Comparison of ENCODE assay signal across 8 cellular contexts in genomic region chr6:4055420-4056041, GRCh38. TPM values are rescaled to one million over a fixed set of nuclear protein-coding genes. Genes with fewer than 3 reads are reported as not detected.
DNase-seq lines count a peak whose midpoint lies in the region; TF ChIP-seq lines count a peak whose summit lies in the region.

No MANE protein-coding gene starts in this region.

- peaks cover 78% of the 10 kb centered on the region for H3K36me3 ChIP-seq in CD4-positive, alpha-beta memory T cell (ENCODE audit: insufficient read depth, low read length)
- H3K36me3 ChIP-seq in adipocyte (ENCODE audit: control insufficient read depth, insufficient read depth, low read length, severe bottlenecking) (peaks cover 92% of the 10 kb centered on the region), sigmoid colon (peaks cover 14 to 99% (median 73%) of the 10 kb centered on the region in 4 donors)

- H3K27ac Mint-ChIP-seq in CD4-positive, alpha-beta memory T cell = peak overlapping the region in 4 of 7 donors; percentile 34 to 70 (median 60)
- peak overlapping the region; percentile 49 for H3K27ac Mint-ChIP-seq in type B pancreatic cell

- H3K27me3 ChIP-seq in CD4-positive, alpha-beta memory T cell (ENCODE audit: insufficient read depth, low read length) = no peaks in the 10 kb centered on the region
- no peaks in the 10 kb centered on the region for H3K27me3 ChIP-seq in adipocyte (replicated peaks; ENCODE audit: control insufficient read depth, insufficient read depth, low read length)
- H3K27me3 ChIP-seq in sigmoid colon = no peaks in the 10 kb centered on the region

- peaks cover 8 to 15% (median 11%) of the 10 kb centered on the region in 4 donors for H3K4me1 Mint-ChIP-seq in CD4-positive, alpha-beta memory T cell
- H3K4me1 Mint-ChIP-seq in type B pancreatic cell (ENCODE audit: unreplicated experiment) = no peaks in the 10 kb centered on the region

- peaks cover 41 to 85% of the 10 kb centered on the region in 2 donors for H3K36me3 Mint-ChIP-seq in CD4-positive, alpha-beta memory T cell
- H3K36me3 Mint-ChIP-seq in type B pancreatic cell = peaks cover 24% of the 10 kb centered on the region

- no peaks in the 10 kb centered on the region for H3K9me3 Mint-ChIP-seq in CD4-positive, alpha-beta memory T cell
- H3K9me3 Mint-ChIP-seq in type B pancreatic cell = no peaks in the 10 kb centered on the region

- no peaks in the 10 kb centered on the region for H3K4me1 ChIP-seq in CD4-positive, alpha-beta memory T cell (ENCODE audit: insufficient read depth, low read length)
- peaks cover 31% of the 10 kb centered on the region for H3K4me1 ChIP-seq in adipocyte (ENCODE audit: control insufficient read depth, insufficient read depth, low read length)
- peaks cover 0 to 5% (median 0%) of the 10 kb centered on the region in 4 donors for H3K4me1 ChIP-seq in sigmoid colon

- no peak overlapping the region for H3K4me3 ChIP-seq in CD4-positive, alpha-beta memory T cell (ENCODE audit: low read length in 2 of 2)
- H3K4me3 ChIP-seq in adipocyte (ENCODE audit: low read length) = no peak overlapping the region
- H3K4me3 ChIP-seq in sigmoid colon = no peak overlapping the region

- 61 to 71% methylated on average over 2 of the region's 2 CpGs for WGBS in sigmoid colon, 2 donors

- POLR2A ChIA-PET in CD4-positive, alpha-beta memory T cell (lab: Charles Lee; ENCODE audit: partially characterized antibody) = no interaction called here

- peak; percentile 62 for TF ChIP-seq CTCF in type B pancreatic cell (conservative IDR thresholded peaks at IDR 0.05)
- TF ChIP-seq CTCF in sigmoid colon (IDR thresholded peaks at IDR 0.05) = no peak

- H3K4me3 Mint-ChIP-seq in CD4-positive, alpha-beta memory T cell = no peak overlapping the region
- no peak overlapping the region for H3K4me3 Mint-ChIP-seq in type B pancreatic cell

- H3K9ac ChIP-seq in adipocyte (ENCODE audit: low read length) = peak overlapping the region; percentile 44

- no peak for TF ChIP-seq POLR2A in sigmoid colon (IDR thresholded peaks at IDR 0.05)

- H3K27me3 Mint-ChIP-seq in CD4-positive, alpha-beta memory T cell = no peaks in the 10 kb centered on the region
- H3K27me3 Mint-ChIP-seq in type B pancreatic cell = no peaks in the 10 kb centered on the region

- CTCF ChIA-PET in CD4-positive, alpha-beta memory T cell (lab: Charles Lee; ENCODE audit: partially characterized antibody) = interaction anchor here (1.0 to 6.1 kb wide), 5 partner anchors 9 to 99 kb away, joined by 3 to 31 read pairs (median 5); a partner anchor contains a TSS

- no peak overlapping the region for H3K27ac ChIP-seq in CD4-positive, alpha-beta memory T cell (ENCODE audit: low read depth, low read length)
- H3K27ac ChIP-seq in sigmoid colon = no peak overlapping the region

- intact Hi-C loops in CD4-positive, alpha-beta memory T cell (cut with micrococcal nuclease) = loop anchor here (2.0 to 5.0 kb wide), 2 partner anchors 82 to 101 kb away; partner anchors contain the start of gene ECI2
- intact Hi-C loops in sigmoid colon (cut with DNase I) = loop anchor here (5.0 kb wide), 1 partner anchor 102 kb away; no protein-coding TSS in a partner anchor

- no peak for TF ChIP-seq EP300 in sigmoid colon (IDR thresholded peaks at IDR 0.05)

- no peaks in the 10 kb centered on the region for H3K9me3 ChIP-seq in CD4-positive, alpha-beta memory T cell (ENCODE audit: control insufficient read depth in 1 of 2, low read length in 2 of 2)
- H3K9me3 ChIP-seq in adipocyte (ENCODE audit: control insufficient read depth, low read length) = no peaks in the 10 kb centered on the region
- H3K9me3 ChIP-seq in sigmoid colon = no peaks in the 10 kb centered on the region

- DNase-seq in CD4-positive, alpha-beta memory T cell = peak in 1 of 5 donors; percentile 2
- DNase-seq in HT1080 (ENCODE audit: low read depth) (peak; percentile 83), adipocyte (ENCODE audit: low read depth) (peak; percentile 86), inferior parietal cortex (ENCODE audit: extremely low spot score) (peak; percentile 54), type B pancreatic cell (ENCODE audit: extremely low spot score, unreplicated experiment) (no peak), KG1 (lab: John Stamatoyannopoulos, UW) (no peak), NCI-H1092 (lab: John Stamatoyannopoulos, UW) (no peak), sigmoid colon (no peak)

RNA-seq across cellular contexts. Expression of gene FAM217A, which starts 23.4 kb away (rescaled TPM):
- not detected for total RNA-seq in CD4-positive, alpha-beta memory T cell
- polyA plus RNA-seq in CD4-positive, alpha-beta memory T cell = not detected
- not detected in 2 replicates for total RNA-seq in HT1080 (2014; rRNA removed; shearing (Covaris generic))
- polyA plus RNA-seq in HT1080 (2015; cell fraction: cytosol; rRNA removed) = not detected in 2 replicates
- polyA plus RNA-seq in HT1080 (2015; cell fraction: nucleus; rRNA removed) = not detected in 2 replicates
- not detected in 2 replicates for total RNA-seq in type B pancreatic cell (ENCODE audit: low replicate concordance)
- total RNA-seq in sigmoid colon = not detected
- under 1 TPM in 1 of 3 donors, not detected in 2; 0.03 TPM for polyA plus RNA-seq in sigmoid colon

Comparison
In these comparisons a context has a peak if more than half of its experiments do, and no peak if none do; other contexts are left out.
1. DNase-seq: peak in HT1080 (single experiment), adipocyte (single experiment) and inferior parietal cortex (single experiment); none in type B pancreatic cell (single experiment), KG1 (single experiment), NCI-H1092 (single experiment) and sigmoid colon (single experiment).